ENCODE assay signal across 14 cellular contexts in the genomic region with DNA sequence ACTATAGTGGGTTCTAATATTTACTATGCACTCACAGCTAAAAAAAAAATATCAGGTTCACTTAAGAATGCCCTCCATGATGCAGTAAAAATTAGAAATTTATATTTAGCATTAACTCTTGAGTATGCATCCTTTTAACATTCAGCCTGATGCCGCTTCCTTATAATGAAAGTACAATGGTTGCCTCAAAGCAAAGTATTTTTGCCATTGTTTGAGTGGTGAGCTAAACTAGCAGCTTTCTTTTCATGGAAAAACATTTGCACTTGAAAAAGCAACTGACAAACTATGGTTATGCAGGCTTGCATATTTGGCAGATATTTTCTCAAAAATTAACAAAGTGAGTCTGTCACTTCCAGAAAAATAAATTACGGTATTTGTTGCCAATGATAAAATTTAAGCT.
DNase-seq lines count a peak whose midpoint lies in the region; ATAC-seq and TF ChIP-seq lines count a peak whose summit lies in the region.
"Had no signal": no experiment of that assay in that cellular context is flagged by ENCODE, and none has a peak within 500 bp of the region (broad histone marks: within the 10 kb centered on the region; RNA-seq: fewer than 3 reads in every experiment).

No MANE protein-coding gene starts in this region.

- no peak overlapping the region for H3K27ac Mint-ChIP-seq in WTC11
- H3K27ac Mint-ChIP-seq: CD4-positive, alpha-beta memory T cell; HFFc6 had no signal

- H3K9me2 ChIP-seq in SU-DHL-6 (replicated peaks; ENCODE audit: insufficient read depth, low read length), result no peaks in the 10 kb centered on the region

- H4K20me1 ChIP-seq in SU-DHL-6 (ENCODE audit: low read depth, low read length), result no peaks in the 10 kb centered on the region

- TF ChIP-seq CTCF in SU-DHL-6 (IDR thresholded peaks at IDR 0.05; ENCODE audit: insufficient read depth, low read length, poor library complexity, severe bottlenecking) (no peak), WTC11 (IDR thresholded peaks at IDR 0.05) (no peak)

- H3K79me2 ChIP-seq in SU-DHL-6 (ENCODE audit: insufficient read depth, low read length), result no peaks in the 10 kb centered on the region

- H3K27ac ChIP-seq in HUES48 (ENCODE audit: low read depth, low read length) (peak overlapping the region; percentile 30), SU-DHL-6 (ENCODE audit: low read depth, low read length) (no peak overlapping the region)
- H3K27ac ChIP-seq: GM23248 had no signal

- peaks cover 57% of the 10 kb centered on the region for H3K4me1 Mint-ChIP-seq in WTC11
- H3K4me1 Mint-ChIP-seq: CD4-positive, alpha-beta memory T cell had no signal

- POLR2A ChIA-PET in WTC11 (lab: Charles Lee), result no interaction called here

- no peak for DNase-seq in COR-L47 (lab: John Stamatoyannopoulos, UW)
- no peak for DNase-seq in stimulated activated naive CD4-positive, alpha-beta T cell treated with Interleukin-2 at 50 U/mL for 16 hours (lab: John Stamatoyannopoulos, UW)
- DNase-seq in WTC11 (ENCODE audit: low spot score), result no peak
- DNase-seq: C1 segment of cervical spinal cord; Caco-2; CD4-positive, alpha-beta memory T cell; DMS153; DND-41; GM23248; HFFc6 had no signal

- H3K4me1 ChIP-seq in HUES48 (ENCODE audit: control insufficient read depth, insufficient read depth, low read length) (peaks cover 42% of the 10 kb centered on the region), neuron (ENCODE audit: insufficient read depth, low read length) (peaks cover 15% of the 10 kb centered on the region)
- H3K4me1 ChIP-seq: Caco-2 had no signal

- peaks cover 5% of the 10 kb centered on the region; the same call in 1 of the 2 replicates for H3K36me3 Mint-ChIP-seq in WTC11
- H3K36me3 Mint-ChIP-seq: CD4-positive, alpha-beta memory T cell had no signal

- no peaks in the 10 kb centered on the region for H3K36me3 ChIP-seq in HUES48 (ENCODE audit: control insufficient read depth, insufficient read depth, low read length)
- no peaks in the 10 kb centered on the region for H3K36me3 ChIP-seq in SU-DHL-6 (ENCODE audit: low read length)
- no peaks in the 10 kb centered on the region for H3K36me3 ChIP-seq in neuron (ENCODE audit: insufficient read depth, low read length)
- H3K36me3 ChIP-seq: HAP-1 had no signal

- H2AFZ ChIP-seq in SU-DHL-6 (ENCODE audit: low read depth, low read length, severe bottlenecking), result peak overlapping the region; percentile 37
- peak overlapping the region; percentile 28 for H2AFZ ChIP-seq in neuron (ENCODE audit: low read depth, low read length)
- H2AFZ ChIP-seq: GM23248 had no signal

- H3K27me3 ChIP-seq in HUES48 (ENCODE audit: control insufficient read depth, insufficient read depth, low read length), result no peaks in the 10 kb centered on the region
- H3K27me3 ChIP-seq in SU-DHL-6 (ENCODE audit: low read length), result no peaks in the 10 kb centered on the region
- no peaks in the 10 kb centered on the region for H3K27me3 ChIP-seq in neuron (ENCODE audit: insufficient read depth, low read length)

- H3K4me3 Mint-ChIP-seq in WTC11, result no peak overlapping the region
- H3K4me3 Mint-ChIP-seq: CD4-positive, alpha-beta memory T cell; HFFc6 had no signal

- ATAC-seq in WTC11, result no peak

- peaks cover 5% of the 10 kb centered on the region for H3K9me3 Mint-ChIP-seq in WTC11

- no peak overlapping the region; the same call in 1 of the 2 replicates for H3K4me3 ChIP-seq in HUES48 (ENCODE audit: low read depth, low read length)
- no peak overlapping the region for H3K4me3 ChIP-seq in SU-DHL-6 (ENCODE audit: insufficient read depth, low read length, poor library complexity, severe bottlenecking)
- no peak overlapping the region for H3K4me3 ChIP-seq in neuron (ENCODE audit: low read length)
- H3K4me3 ChIP-seq: GM23248, HAP-1 had no signal

- H3K4me2 ChIP-seq in SU-DHL-6 (ENCODE audit: low read depth, low read length, poor library complexity, severe bottlenecking), result no peak overlapping the region

- no peaks in the 10 kb centered on the region for H3K9me3 ChIP-seq in HUES48 (ENCODE audit: control insufficient read depth, insufficient read depth, low read length)
- no peaks in the 10 kb centered on the region for H3K9me3 ChIP-seq in SU-DHL-6 (ENCODE audit: insufficient read depth, low read length)
- H3K9me3 ChIP-seq in neuron (ENCODE audit: low read length), result no peaks in the 10 kb centered on the region
- H3K9me3 ChIP-seq: Caco-2, HAP-1 had no signal

- CTCF ChIA-PET in WTC11 (lab: Charles Lee), result no interaction called here

- H3K9ac ChIP-seq in HUES48 (ENCODE audit: low read depth, low read length), result no peak overlapping the region; the same call in 1 of the 2 replicates
- H3K9ac ChIP-seq in SU-DHL-6 (ENCODE audit: low read length), result no peak overlapping the region
- H3K9ac ChIP-seq: GM23248 had no signal

- H3F3A ChIP-seq in SU-DHL-6 (ENCODE audit: insufficient read depth), result no peaks in the 10 kb centered on the region

- H3K27me3 Mint-ChIP-seq in WTC11 (ENCODE audit: low read depth), result no peaks in the 10 kb centered on the region
- H3K27me3 Mint-ChIP-seq: CD4-positive, alpha-beta memory T cell had no signal

TF ChIP-seq in WTC11, 78 proteins besides CTCF, POLR2A, EP300 and RAD21:
- TF ChIP-seq CBFB (CRISPR knock-in tag; IDR thresholded peaks at IDR 0.05; ENCODE audit: low read depth) (no peak), MYBL2 (CRISPR knock-in tag; IDR thresholded peaks at IDR 0.05) (no peak), CREB1 (CRISPR knock-in tag; IDR thresholded peaks at IDR 0.05) (no peak), SP1 (CRISPR knock-in tag; conservative IDR thresholded peaks at IDR 0.05) (no peak), PRRX2 (CRISPR knock-in tag; IDR thresholded peaks at IDR 0.05) (no peak), GABPB1 (CRISPR knock-in tag; IDR thresholded peaks at IDR 0.05) (no peak), ZNF671 (CRISPR knock-in tag; IDR thresholded peaks at IDR 0.05) (no peak), RELA (CRISPR knock-in tag; IDR thresholded peaks at IDR 0.05; ENCODE audit: borderline replicate concordance) (no peak), FOXJ3 (CRISPR knock-in tag; IDR thresholded peaks at IDR 0.05; ENCODE audit: borderline replicate concordance) (no peak), NFATC4 (CRISPR knock-in tag; IDR thresholded peaks at IDR 0.05) (no peak)
- TF ChIP-seq, protein P1, sequence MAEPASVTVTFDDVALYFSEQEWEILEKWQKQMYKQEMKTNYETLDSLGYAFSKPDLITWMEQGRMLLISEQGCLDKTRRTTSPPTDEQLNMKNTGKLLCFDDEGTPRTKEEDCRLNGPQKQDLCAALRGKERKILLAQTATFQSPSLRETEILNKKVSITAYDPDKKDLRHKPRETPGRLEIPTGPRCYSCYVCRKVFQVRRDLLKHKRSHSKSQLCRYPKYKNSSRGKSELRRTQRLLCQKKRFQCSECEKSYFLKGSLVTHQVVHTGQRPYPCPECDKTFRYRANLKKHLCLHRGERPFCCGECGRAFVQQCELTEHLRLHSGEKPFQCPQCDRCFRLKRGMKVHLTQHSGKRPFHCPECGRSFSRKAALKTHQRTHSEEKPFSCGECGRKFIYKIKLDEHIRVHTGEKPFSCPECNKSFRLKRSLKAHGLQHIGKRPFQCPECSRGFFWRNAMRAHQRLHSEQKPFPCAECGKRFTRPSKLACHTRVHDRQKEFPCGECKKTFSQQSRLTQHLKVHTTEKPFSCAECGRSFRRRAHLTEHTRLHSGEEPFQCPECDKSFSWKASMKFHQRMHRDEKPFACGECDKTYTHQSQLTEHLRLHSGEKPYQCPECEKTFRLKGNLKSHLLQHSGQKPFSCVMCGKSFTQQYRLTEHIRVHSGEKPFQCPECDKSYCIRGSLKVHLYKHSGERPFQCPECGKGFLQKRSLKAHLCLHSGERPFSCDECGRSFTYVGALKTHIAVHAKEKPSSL (CRISPR knock-in tag; conservative IDR thresholded peaks at IDR 0.05), result no peak
- TF ChIP-seq, protein P2, sequence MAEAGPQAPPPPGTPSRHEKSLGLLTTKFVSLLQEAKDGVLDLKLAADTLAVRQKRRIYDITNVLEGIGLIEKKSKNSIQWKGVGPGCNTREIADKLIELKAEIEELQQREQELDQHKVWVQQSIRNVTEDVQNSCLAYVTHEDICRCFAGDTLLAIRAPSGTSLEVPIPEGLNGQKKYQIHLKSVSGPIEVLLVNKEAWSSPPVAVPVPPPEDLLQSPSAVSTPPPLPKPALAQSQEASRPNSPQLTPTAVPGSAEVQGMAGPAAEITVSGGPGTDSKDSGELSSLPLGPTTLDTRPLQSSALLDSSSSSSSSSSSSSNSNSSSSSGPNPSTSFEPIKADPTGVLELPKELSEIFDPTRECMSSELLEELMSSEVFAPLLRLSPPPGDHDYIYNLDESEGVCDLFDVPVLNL (CRISPR knock-in tag; IDR thresholded peaks at IDR 0.05; ENCODE audit: borderline replicate concordance, low read depth), result no peak
- TF ChIP-seq, protein P3, sequence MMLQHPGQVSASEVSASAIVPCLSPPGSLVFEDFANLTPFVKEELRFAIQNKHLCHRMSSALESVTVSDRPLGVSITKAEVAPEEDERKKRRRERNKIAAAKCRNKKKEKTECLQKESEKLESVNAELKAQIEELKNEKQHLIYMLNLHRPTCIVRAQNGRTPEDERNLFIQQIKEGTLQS (CRISPR knock-in tag; conservative IDR thresholded peaks at IDR 0.05), result no peak
- TF ChIP-seq, protein P4, sequence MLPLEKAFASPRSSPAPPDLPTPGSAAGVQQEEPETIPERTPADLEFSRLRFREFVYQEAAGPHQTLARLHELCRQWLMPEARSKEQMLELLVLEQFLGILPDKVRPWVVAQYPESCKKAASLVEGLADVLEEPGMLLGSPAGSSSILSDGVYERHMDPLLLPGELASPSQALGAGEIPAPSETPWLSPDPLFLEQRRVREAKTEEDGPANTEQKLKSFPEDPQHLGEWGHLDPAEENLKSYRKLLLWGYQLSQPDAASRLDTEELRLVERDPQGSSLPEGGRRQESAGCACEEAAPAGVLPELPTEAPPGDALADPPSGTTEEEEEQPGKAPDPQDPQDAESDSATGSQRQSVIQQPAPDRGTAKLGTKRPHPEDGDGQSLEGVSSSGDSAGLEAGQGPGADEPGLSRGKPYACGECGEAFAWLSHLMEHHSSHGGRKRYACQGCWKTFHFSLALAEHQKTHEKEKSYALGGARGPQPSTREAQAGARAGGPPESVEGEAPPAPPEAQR (CRISPR knock-in tag; IDR thresholded peaks at IDR 0.05), result no peak
- TF ChIP-seq, protein P5, sequence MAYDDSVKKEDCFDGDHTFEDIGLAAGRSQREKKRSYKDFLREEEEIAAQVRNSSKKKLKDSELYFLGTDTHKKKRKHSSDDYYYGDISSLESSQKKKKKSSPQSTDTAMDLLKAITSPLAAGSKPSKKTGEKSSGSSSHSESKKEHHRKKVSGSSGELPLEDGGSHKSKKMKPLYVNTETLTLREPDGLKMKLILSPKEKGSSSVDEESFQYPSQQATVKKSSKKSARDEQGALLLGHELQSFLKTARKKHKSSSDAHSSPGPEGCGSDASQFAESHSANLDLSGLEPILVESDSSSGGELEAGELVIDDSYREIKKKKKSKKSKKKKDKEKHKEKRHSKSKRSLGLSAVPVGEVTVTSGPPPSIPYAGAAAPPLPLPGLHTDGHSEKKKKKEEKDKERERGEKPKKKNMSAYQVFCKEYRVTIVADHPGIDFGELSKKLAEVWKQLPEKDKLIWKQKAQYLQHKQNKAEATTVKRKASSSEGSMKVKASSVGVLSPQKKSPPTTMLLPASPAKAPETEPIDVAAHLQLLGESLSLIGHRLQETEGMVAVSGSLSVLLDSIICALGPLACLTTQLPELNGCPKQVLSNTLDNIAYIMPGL (CRISPR knock-in tag; IDR thresholded peaks at IDR 0.05), result no peak
